ENCODE assay signal across 1 cellular context in the genomic region with DNA sequence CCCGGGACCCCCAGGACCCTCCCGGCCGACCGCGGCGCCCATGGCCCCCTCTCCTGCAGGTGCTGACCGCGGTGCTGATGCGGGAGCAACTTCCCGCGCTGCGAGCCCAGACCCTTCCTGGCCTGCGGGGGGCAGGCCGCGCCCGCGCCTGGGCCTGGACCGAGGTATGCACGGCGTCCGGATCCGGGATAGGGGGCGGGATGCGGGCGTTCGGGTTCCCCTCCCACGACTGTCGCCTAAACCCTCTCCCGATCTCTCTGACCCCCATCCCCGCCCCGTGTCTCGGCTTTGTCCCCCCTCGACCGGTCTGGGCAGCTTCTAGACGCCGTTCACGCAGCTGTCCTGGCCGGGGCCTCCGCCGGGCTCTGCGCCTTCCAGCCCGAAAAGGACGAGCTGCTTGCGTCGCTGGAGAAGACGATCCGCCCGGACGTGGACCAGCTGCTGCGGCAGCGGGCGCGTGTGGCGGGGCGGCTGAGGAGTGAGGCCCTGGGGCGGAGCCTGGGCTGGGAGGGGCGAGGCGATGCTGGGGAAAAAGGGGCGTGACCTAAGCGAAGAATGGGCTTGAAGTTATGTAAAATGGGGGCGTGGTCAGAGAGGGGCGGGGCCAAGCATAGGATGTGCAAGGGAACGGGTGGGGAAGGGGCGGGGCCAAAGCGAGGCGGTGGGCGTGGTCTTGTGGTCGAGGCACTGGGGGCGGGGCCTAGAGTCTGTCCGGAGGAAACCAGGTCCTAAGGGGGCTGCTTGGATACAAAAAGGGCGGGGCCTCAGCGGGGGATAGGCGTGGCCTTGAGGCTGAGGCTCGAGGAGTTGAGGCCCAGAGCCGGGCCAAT.
TF ChIP-seq lines count a peak whose summit lies in the region.

No MANE protein-coding gene starts in this region.

TF ChIP-seq in K562, 482 proteins besides CTCF, POLR2A, EP300 and RAD21 (continued from another document and continues in another):
- TF ChIP-seq, protein P1, sequence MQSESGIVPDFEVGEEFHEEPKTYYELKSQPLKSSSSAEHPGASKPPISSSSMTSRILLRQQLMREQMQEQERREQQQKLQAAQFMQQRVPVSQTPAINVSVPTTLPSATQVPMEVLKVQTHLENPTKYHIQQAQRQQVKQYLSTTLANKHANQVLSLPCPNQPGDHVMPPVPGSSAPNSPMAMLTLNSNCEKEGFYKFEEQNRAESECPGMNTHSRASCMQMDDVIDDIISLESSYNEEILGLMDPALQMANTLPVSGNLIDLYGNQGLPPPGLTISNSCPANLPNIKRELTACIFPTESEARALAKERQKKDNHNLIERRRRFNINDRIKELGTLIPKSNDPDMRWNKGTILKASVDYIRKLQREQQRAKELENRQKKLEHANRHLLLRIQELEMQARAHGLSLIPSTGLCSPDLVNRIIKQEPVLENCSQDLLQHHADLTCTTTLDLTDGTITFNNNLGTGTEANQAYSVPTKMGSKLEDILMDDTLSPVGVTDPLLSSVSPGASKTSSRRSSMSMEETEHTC (IDR thresholded peaks at IDR 0.05) = no peak
- TF ChIP-seq NR3C1 (CRISPR knock-in tag; IDR thresholded peaks at IDR 0.05) (peak; percentile 87), ATF1 (CRISPR knock-in tag; IDR thresholded peaks at IDR 0.05) (no peak), ATF1 (tag; IDR thresholded peaks at IDR 0.05) (peak; percentile 60), ZNF133 (CRISPR knock-in tag; IDR thresholded peaks at IDR 0.05) (no peak), CBX3 (IDR thresholded peaks at IDR 0.05; ENCODE audit: borderline replicate concordance in 1 of 2, low read length in 2 of 2) (peak in 1 of 2 experiments; percentile 34; a peak in 1 of 3 replicates), NCOR1 (IDR thresholded peaks at IDR 0.05) (no peak), KAT8 (IDR thresholded peaks at IDR 0.05; ENCODE audit: low read depth) (no peak), XRCC3 (IDR thresholded peaks at IDR 0.05) (no peak), SAFB (IDR thresholded peaks at IDR 0.05; ENCODE audit: borderline replicate concordance, low read depth, low read length) (0 out of 2 replicates have a peak, but pooled peaks have one; percentile 17), ZFX (CRISPR knock-in tag; IDR thresholded peaks at IDR 0.05) (peak; percentile 55), TFAM (CRISPR knock-in tag; conservative IDR thresholded peaks at IDR 0.05) (no peak), MYC (IDR thresholded peaks at IDR 0.05; ENCODE audit: low read depth, low read length) (peak; percentile 68), MYC (CRISPR knock-in tag; IDR thresholded peaks at IDR 0.05; ENCODE audit: borderline replicate concordance, low read depth) (no peak), RBFOX2 (IDR thresholded peaks at IDR 0.05; ENCODE audit: low read depth, low read length) (peak; percentile 60), PRMT5 (CRISPR knock-in tag; IDR thresholded peaks at IDR 0.05) (peak; percentile 67; the same call in 1 of the 2 replicates), RCOR1 (IDR thresholded peaks at IDR 0.05; ENCODE audit: borderline replicate concordance in 1 of 2, low read depth in 2 of 2, low read length in 2 of 2) (0 out of 4 replicates have a peak, but pooled peaks of 1 of the 2 experiments have one; percentile 43), KDM1A (IDR thresholded peaks at IDR 0.05) (no peak), ESRRB (CRISPR knock-in tag; IDR thresholded peaks at IDR 0.05; ENCODE audit: borderline replicate concordance) (no peak)
- TF ChIP-seq, protein P2, sequence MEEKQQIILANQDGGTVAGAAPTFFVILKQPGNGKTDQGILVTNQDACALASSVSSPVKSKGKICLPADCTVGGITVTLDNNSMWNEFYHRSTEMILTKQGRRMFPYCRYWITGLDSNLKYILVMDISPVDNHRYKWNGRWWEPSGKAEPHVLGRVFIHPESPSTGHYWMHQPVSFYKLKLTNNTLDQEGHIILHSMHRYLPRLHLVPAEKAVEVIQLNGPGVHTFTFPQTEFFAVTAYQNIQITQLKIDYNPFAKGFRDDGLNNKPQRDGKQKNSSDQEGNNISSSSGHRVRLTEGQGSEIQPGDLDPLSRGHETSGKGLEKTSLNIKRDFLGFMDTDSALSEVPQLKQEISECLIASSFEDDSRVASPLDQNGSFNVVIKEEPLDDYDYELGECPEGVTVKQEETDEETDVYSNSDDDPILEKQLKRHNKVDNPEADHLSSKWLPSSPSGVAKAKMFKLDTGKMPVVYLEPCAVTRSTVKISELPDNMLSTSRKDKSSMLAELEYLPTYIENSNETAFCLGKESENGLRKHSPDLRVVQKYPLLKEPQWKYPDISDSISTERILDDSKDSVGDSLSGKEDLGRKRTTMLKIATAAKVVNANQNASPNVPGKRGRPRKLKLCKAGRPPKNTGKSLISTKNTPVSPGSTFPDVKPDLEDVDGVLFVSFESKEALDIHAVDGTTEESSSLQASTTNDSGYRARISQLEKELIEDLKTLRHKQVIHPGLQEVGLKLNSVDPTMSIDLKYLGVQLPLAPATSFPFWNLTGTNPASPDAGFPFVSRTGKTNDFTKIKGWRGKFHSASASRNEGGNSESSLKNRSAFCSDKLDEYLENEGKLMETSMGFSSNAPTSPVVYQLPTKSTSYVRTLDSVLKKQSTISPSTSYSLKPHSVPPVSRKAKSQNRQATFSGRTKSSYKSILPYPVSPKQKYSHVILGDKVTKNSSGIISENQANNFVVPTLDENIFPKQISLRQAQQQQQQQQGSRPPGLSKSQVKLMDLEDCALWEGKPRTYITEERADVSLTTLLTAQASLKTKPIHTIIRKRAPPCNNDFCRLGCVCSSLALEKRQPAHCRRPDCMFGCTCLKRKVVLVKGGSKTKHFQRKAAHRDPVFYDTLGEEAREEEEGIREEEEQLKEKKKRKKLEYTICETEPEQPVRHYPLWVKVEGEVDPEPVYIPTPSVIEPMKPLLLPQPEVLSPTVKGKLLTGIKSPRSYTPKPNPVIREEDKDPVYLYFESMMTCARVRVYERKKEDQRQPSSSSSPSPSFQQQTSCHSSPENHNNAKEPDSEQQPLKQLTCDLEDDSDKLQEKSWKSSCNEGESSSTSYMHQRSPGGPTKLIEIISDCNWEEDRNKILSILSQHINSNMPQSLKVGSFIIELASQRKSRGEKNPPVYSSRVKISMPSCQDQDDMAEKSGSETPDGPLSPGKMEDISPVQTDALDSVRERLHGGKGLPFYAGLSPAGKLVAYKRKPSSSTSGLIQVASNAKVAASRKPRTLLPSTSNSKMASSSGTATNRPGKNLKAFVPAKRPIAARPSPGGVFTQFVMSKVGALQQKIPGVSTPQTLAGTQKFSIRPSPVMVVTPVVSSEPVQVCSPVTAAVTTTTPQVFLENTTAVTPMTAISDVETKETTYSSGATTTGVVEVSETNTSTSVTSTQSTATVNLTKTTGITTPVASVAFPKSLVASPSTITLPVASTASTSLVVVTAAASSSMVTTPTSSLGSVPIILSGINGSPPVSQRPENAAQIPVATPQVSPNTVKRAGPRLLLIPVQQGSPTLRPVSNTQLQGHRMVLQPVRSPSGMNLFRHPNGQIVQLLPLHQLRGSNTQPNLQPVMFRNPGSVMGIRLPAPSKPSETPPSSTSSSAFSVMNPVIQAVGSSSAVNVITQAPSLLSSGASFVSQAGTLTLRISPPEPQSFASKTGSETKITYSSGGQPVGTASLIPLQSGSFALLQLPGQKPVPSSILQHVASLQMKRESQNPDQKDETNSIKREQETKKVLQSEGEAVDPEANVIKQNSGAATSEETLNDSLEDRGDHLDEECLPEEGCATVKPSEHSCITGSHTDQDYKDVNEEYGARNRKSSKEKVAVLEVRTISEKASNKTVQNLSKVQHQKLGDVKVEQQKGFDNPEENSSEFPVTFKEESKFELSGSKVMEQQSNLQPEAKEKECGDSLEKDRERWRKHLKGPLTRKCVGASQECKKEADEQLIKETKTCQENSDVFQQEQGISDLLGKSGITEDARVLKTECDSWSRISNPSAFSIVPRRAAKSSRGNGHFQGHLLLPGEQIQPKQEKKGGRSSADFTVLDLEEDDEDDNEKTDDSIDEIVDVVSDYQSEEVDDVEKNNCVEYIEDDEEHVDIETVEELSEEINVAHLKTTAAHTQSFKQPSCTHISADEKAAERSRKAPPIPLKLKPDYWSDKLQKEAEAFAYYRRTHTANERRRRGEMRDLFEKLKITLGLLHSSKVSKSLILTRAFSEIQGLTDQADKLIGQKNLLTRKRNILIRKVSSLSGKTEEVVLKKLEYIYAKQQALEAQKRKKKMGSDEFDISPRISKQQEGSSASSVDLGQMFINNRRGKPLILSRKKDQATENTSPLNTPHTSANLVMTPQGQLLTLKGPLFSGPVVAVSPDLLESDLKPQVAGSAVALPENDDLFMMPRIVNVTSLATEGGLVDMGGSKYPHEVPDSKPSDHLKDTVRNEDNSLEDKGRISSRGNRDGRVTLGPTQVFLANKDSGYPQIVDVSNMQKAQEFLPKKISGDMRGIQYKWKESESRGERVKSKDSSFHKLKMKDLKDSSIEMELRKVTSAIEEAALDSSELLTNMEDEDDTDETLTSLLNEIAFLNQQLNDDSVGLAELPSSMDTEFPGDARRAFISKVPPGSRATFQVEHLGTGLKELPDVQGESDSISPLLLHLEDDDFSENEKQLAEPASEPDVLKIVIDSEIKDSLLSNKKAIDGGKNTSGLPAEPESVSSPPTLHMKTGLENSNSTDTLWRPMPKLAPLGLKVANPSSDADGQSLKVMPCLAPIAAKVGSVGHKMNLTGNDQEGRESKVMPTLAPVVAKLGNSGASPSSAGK (IDR thresholded peaks at IDR 0.05) = peak; percentile 65
- TF ChIP-seq, protein P3, sequence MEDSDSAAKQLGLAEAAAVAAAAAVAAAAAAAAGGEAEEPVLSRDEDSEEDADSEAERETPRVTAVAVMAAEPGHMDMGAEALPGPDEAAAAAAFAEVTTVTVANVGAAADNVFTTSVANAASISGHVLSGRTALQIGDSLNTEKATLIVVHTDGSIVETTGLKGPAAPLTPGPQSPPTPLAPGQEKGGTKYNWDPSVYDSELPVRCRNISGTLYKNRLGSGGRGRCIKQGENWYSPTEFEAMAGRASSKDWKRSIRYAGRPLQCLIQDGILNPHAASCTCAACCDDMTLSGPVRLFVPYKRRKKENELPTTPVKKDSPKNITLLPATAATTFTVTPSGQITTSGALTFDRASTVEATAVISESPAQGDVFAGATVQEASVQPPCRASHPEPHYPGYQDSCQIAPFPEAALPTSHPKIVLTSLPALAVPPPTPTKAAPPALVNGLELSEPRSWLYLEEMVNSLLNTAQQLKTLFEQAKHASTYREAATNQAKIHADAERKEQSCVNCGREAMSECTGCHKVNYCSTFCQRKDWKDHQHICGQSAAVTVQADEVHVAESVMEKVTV (CRISPR knock-in tag; IDR thresholded peaks at IDR 0.05) = 0 out of 2 replicates have a peak, but pooled peaks have one; percentile 24
- TF ChIP-seq, protein P4, sequence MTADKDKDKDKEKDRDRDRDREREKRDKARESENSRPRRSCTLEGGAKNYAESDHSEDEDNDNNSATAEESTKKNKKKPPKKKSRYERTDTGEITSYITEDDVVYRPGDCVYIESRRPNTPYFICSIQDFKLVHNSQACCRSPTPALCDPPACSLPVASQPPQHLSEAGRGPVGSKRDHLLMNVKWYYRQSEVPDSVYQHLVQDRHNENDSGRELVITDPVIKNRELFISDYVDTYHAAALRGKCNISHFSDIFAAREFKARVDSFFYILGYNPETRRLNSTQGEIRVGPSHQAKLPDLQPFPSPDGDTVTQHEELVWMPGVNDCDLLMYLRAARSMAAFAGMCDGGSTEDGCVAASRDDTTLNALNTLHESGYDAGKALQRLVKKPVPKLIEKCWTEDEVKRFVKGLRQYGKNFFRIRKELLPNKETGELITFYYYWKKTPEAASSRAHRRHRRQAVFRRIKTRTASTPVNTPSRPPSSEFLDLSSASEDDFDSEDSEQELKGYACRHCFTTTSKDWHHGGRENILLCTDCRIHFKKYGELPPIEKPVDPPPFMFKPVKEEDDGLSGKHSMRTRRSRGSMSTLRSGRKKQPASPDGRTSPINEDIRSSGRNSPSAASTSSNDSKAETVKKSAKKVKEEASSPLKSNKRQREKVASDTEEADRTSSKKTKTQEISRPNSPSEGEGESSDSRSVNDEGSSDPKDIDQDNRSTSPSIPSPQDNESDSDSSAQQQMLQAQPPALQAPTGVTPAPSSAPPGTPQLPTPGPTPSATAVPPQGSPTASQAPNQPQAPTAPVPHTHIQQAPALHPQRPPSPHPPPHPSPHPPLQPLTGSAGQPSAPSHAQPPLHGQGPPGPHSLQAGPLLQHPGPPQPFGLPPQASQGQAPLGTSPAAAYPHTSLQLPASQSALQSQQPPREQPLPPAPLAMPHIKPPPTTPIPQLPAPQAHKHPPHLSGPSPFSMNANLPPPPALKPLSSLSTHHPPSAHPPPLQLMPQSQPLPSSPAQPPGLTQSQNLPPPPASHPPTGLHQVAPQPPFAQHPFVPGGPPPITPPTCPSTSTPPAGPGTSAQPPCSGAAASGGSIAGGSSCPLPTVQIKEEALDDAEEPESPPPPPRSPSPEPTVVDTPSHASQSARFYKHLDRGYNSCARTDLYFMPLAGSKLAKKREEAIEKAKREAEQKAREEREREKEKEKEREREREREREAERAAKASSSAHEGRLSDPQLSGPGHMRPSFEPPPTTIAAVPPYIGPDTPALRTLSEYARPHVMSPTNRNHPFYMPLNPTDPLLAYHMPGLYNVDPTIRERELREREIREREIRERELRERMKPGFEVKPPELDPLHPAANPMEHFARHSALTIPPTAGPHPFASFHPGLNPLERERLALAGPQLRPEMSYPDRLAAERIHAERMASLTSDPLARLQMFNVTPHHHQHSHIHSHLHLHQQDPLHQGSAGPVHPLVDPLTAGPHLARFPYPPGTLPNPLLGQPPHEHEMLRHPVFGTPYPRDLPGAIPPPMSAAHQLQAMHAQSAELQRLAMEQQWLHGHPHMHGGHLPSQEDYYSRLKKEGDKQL (CRISPR knock-in tag; IDR thresholded peaks at IDR 0.05; ENCODE audit: borderline replicate concordance) = no peak
- TF ChIP-seq, protein P5, sequence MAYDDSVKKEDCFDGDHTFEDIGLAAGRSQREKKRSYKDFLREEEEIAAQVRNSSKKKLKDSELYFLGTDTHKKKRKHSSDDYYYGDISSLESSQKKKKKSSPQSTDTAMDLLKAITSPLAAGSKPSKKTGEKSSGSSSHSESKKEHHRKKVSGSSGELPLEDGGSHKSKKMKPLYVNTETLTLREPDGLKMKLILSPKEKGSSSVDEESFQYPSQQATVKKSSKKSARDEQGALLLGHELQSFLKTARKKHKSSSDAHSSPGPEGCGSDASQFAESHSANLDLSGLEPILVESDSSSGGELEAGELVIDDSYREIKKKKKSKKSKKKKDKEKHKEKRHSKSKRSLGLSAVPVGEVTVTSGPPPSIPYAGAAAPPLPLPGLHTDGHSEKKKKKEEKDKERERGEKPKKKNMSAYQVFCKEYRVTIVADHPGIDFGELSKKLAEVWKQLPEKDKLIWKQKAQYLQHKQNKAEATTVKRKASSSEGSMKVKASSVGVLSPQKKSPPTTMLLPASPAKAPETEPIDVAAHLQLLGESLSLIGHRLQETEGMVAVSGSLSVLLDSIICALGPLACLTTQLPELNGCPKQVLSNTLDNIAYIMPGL (CRISPR knock-in tag; IDR thresholded peaks at IDR 0.05) = no peak
- TF ChIP-seq, protein P6, sequence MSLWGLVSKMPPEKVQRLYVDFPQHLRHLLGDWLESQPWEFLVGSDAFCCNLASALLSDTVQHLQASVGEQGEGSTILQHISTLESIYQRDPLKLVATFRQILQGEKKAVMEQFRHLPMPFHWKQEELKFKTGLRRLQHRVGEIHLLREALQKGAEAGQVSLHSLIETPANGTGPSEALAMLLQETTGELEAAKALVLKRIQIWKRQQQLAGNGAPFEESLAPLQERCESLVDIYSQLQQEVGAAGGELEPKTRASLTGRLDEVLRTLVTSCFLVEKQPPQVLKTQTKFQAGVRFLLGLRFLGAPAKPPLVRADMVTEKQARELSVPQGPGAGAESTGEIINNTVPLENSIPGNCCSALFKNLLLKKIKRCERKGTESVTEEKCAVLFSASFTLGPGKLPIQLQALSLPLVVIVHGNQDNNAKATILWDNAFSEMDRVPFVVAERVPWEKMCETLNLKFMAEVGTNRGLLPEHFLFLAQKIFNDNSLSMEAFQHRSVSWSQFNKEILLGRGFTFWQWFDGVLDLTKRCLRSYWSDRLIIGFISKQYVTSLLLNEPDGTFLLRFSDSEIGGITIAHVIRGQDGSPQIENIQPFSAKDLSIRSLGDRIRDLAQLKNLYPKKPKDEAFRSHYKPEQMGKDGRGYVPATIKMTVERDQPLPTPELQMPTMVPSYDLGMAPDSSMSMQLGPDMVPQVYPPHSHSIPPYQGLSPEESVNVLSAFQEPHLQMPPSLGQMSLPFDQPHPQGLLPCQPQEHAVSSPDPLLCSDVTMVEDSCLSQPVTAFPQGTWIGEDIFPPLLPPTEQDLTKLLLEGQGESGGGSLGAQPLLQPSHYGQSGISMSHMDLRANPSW (CRISPR knock-in tag; IDR thresholded peaks at IDR 0.05) = 0 out of 2 replicates have a peak, but pooled peaks have one; percentile 57
